Comparison of ENCODE assay signal across 18 cellular contexts in genomic region chr16:4586297-4586696, GRCh38. TPM values are rescaled to one million over a fixed set of nuclear protein-coding genes. Genes with fewer than 3 reads are reported as not detected.
DNase-seq lines count a peak whose midpoint lies in the region; TF ChIP-seq lines count a peak whose summit lies in the region.
"Had no signal": no experiment of that assay in that cellular context is flagged by ENCODE, and none has a peak within 500 bp of the region (broad histone marks: within the 10 kb centered on the region; RNA-seq: fewer than 3 reads in every experiment).

No MANE protein-coding gene starts in this region.

- H3K27ac ChIP-seq in mesenchymal stem cell (ENCODE audit: low read length, poor library complexity, severe bottlenecking) (no peak overlapping the region), mesendoderm (ENCODE audit: low read depth, low read length) (no peak overlapping the region)
- H3K27ac ChIP-seq: BLaER1 treated with 17β-estradiol and CSF1 and Interleukin-3, amounts not matched to agents 10 nM and 100 nM had no signal

- no peak overlapping the region for H4K5ac ChIP-seq in mesendoderm (ENCODE audit: low read length)

- no peaks in the 10 kb centered on the region for H3K79me1 ChIP-seq in mesenchymal stem cell (replicated peaks; ENCODE audit: low read length, poor library complexity, severe bottlenecking)
- H3K79me1 ChIP-seq in mesendoderm (ENCODE audit: low read length) = no peaks in the 10 kb centered on the region

- H2BK15ac ChIP-seq in mesenchymal stem cell (ENCODE audit: low read depth, poor library complexity, severe bottlenecking) = no peak overlapping the region
- no peak overlapping the region for H2BK15ac ChIP-seq in mesendoderm (replicated peaks; ENCODE audit: low read depth)

- H3K79me2 ChIP-seq in mesendoderm (ENCODE audit: control insufficient read depth, insufficient read depth, low read length) = no peaks in the 10 kb centered on the region

- 87% methylated on average over 7 of the region's 7 CpGs for WGBS in mesenchymal stem cell
- no CpG with 5 or more reads among the region's 7 CpGs for WGBS in mesendoderm (ENCODE audit: extremely low coverage, insufficient coverage, low lambda C conversion rate)

- no peak overlapping the region for H4K91ac ChIP-seq in mesenchymal stem cell (ENCODE audit: low read length)

- no peak for TF ChIP-seq CTCF in type B pancreatic cell (conservative IDR thresholded peaks at IDR 0.05)

- H3K23ac ChIP-seq in mesenchymal stem cell (ENCODE audit: low read length in 2 of 2) (no peak overlapping the region), mesendoderm (ENCODE audit: low read length) (no peak overlapping the region)

- peak overlapping the region; percentile 16 for H3K27ac Mint-ChIP-seq in type B pancreatic cell
- H3K27ac Mint-ChIP-seq: HFFc6 had no signal

- H3K4ac ChIP-seq in mesenchymal stem cell (ENCODE audit: low read depth in 1 of 2, low read length in 2 of 2) (no peak overlapping the region), mesendoderm (ENCODE audit: low read depth, low read length) (no peak overlapping the region)

- H3K4me1 Mint-ChIP-seq in type B pancreatic cell (ENCODE audit: unreplicated experiment) = no peaks in the 10 kb centered on the region

- no peaks in the 10 kb centered on the region for H3K9me3 Mint-ChIP-seq in type B pancreatic cell

- H4K8ac ChIP-seq in mesenchymal stem cell (ENCODE audit: low read length) (no peak overlapping the region), mesendoderm (ENCODE audit: low read depth, low read length) (no peak overlapping the region)

- H3K18ac ChIP-seq in mesenchymal stem cell (ENCODE audit: low read depth in 1 of 2, low read length in 2 of 2) = no peak overlapping the region
- no peak overlapping the region for H3K18ac ChIP-seq in mesendoderm (ENCODE audit: low read length)

- no peak overlapping the region for H3K14ac ChIP-seq in mesenchymal stem cell (ENCODE audit: low read length in 2 of 2)

- DNase-seq in NCI-H69 (lab: John Stamatoyannopoulos, UW) = peak; percentile 28
- no peak for DNase-seq in mesenchymal stem cell
- DNase-seq in type B pancreatic cell (ENCODE audit: extremely low spot score, unreplicated experiment) = no peak
- DNase-seq in mesendoderm = no peak
- DNase-seq in HCEC 1CT = no peak
- DNase-seq: Caco-2; CD4-positive, alpha-beta memory T cell; DMS 273 treated with DMSO at 0.1 percent for 48 hours; DMS79 treated with DMSO at 0.1 percent for 48 hours; HFFc6; NCI-H1092 treated with DMSO at 0.1 percent for 48 hours; NCI-H146; NCI-H2029; NCI-H2227 treated with DMSO at 0.1 percent for 48 hours; NCI-H510A treated with DMSO at 0.1 percent for 48 hours; NCI-H82 had no signal

- H3K36me3 Mint-ChIP-seq in type B pancreatic cell = no peaks in the 10 kb centered on the region
- H3K36me3 Mint-ChIP-seq: CD4-positive, alpha-beta memory T cell had no signal

- H3K9ac ChIP-seq in mesenchymal stem cell (ENCODE audit: low read length) (no peak overlapping the region), mesendoderm (ENCODE audit: low read length) (no peak overlapping the region)
- H3K9ac ChIP-seq: BLaER1 treated with 17β-estradiol and CSF1 and Interleukin-3, amounts not matched to agents 10 nM and 100 nM had no signal

- H3K36me3 ChIP-seq in mesenchymal stem cell (ENCODE audit: control insufficient read depth in 1 of 2, insufficient read depth in 2 of 2, low read depth in 1 of 2, low read length in 2 of 2) (no peaks in the 10 kb centered on the region), mesendoderm (ENCODE audit: control insufficient read depth, insufficient read depth, low read length) (no peaks in the 10 kb centered on the region)
- H3K36me3 ChIP-seq: BLaER1 treated with 17β-estradiol and CSF1 and Interleukin-3, amounts not matched to agents 10 nM and 100 nM had no signal

- no peak overlapping the region for H2AFZ ChIP-seq in mesenchymal stem cell (ENCODE audit: low read depth, low read length)

- H3K4me1 ChIP-seq in mesenchymal stem cell (ENCODE audit: control insufficient read depth, insufficient read depth, low read depth, low read length) = peaks cover 2% of the 10 kb centered on the region
- H3K4me1 ChIP-seq in mesendoderm (ENCODE audit: control insufficient read depth, low read depth, low read length) = no peaks in the 10 kb centered on the region
- H3K4me1 ChIP-seq: Caco-2 had no signal

- H3K4me2 ChIP-seq in mesenchymal stem cell (ENCODE audit: low read length, poor library complexity, severe bottlenecking) = no peak overlapping the region
- no peak overlapping the region for H3K4me2 ChIP-seq in mesendoderm (ENCODE audit: low read length)
- H3K4me2 ChIP-seq: BLaER1 treated with 17β-estradiol and CSF1 and Interleukin-3, amounts not matched to agents 10 nM and 100 nM had no signal

- H3K27me3 ChIP-seq in mesenchymal stem cell (ENCODE audit: control insufficient read depth in 1 of 2, insufficient read depth in 1 of 2, low read length in 2 of 2) (peaks cover 7 to 28% of the 10 kb centered on the region in 2 experiments), mesendoderm (ENCODE audit: insufficient read depth, low read length, poor library complexity) (no peaks in the 10 kb centered on the region)
- H3K27me3 ChIP-seq: BLaER1 treated with 17β-estradiol and CSF1 and Interleukin-3, amounts not matched to agents 10 nM and 100 nM had no signal

- H2BK120ac ChIP-seq in mesenchymal stem cell (ENCODE audit: low read depth, low read length) = no peak overlapping the region
- H2BK120ac ChIP-seq in mesendoderm (ENCODE audit: low read depth, low read length) = no peak overlapping the region

- H3K4me3 ChIP-seq in mesenchymal stem cell (ENCODE audit: insufficient read depth in 1 of 2, low read depth in 1 of 2, low read length in 2 of 2) = no peak overlapping the region
- no peak overlapping the region for H3K4me3 ChIP-seq in mesendoderm (ENCODE audit: low read length)
- H3K4me3 ChIP-seq: BLaER1 treated with 17β-estradiol and CSF1 and Interleukin-3, amounts not matched to agents 10 nM and 100 nM had no signal

- H3K4me3 Mint-ChIP-seq in type B pancreatic cell = no peak overlapping the region
- H3K4me3 Mint-ChIP-seq: CD4-positive, alpha-beta memory T cell; HFFc6 had no signal

- peaks cover 10% of the 10 kb centered on the region for H3K27me3 Mint-ChIP-seq in type B pancreatic cell

- H2AK5ac ChIP-seq in mesenchymal stem cell (ENCODE audit: low read length, severe bottlenecking) = peak overlapping the region; percentile 11
- H2AK5ac ChIP-seq in mesendoderm (ENCODE audit: low read length) = no peak overlapping the region

- H3K56ac ChIP-seq in mesendoderm (ENCODE audit: low read length) = no peak overlapping the region

- no peak overlapping the region for H2BK12ac ChIP-seq in mesenchymal stem cell (ENCODE audit: low read length in 2 of 2)

- H3K9me3 ChIP-seq in mesenchymal stem cell (ENCODE audit: control insufficient read depth, low read length) = peaks cover 13% of the 10 kb centered on the region
- H3K9me3 ChIP-seq: Caco-2 had no signal

- H2BK5ac ChIP-seq in mesenchymal stem cell (ENCODE audit: low read depth, low read length, poor library complexity, severe bottlenecking) (no peak overlapping the region), mesendoderm (ENCODE audit: low read length) (no peak overlapping the region)

RNA-seq across cellular contexts. Expression of gene UBALD1, which starts 28.4 kb away (rescaled TPM):
- 26.5 TPM for polyA plus RNA-seq in mesenchymal stem cell (2013, experiment 1 of 2)
- 25.7 TPM for polyA plus RNA-seq in mesenchymal stem cell (2013, experiment 2 of 2)
- total RNA-seq in type B pancreatic cell (ENCODE audit: low replicate concordance) = 49.2 and 85.9 TPM in 2 replicates
- 51.1 TPM for polyA plus RNA-seq in mesendoderm (2013, experiment 1 of 2)
- 52.2 TPM for polyA plus RNA-seq in mesendoderm (2013, experiment 2 of 2)

RNA-seq across cellular contexts. Expression of gene C16orf96, which starts 30.2 kb away (rescaled TPM):
- 0.01 TPM for polyA plus RNA-seq in mesenchymal stem cell (2013, experiment 1 of 2)
- polyA plus RNA-seq in mesenchymal stem cell (2013, experiment 2 of 2) = not detected
- 0.14 and 0.43 TPM in 2 replicates for total RNA-seq in type B pancreatic cell (ENCODE audit: low replicate concordance)
- 0.20 TPM for polyA plus RNA-seq in mesendoderm (2013, experiment 1 of 2)
- polyA plus RNA-seq in mesendoderm (2013, experiment 2 of 2) = 0.27 TPM
- total RNA-seq: H4, HFFc6 had no signal
- polyA plus RNA-seq: CD4-positive, alpha-beta memory T cell had no signal

RNA-seq across cellular contexts. Expression of gene MGRN1, which starts 38.3 kb away (rescaled TPM):
- 52.4 TPM for polyA plus RNA-seq in mesenchymal stem cell (2013, experiment 1 of 2)
- 48.7 TPM for polyA plus RNA-seq in mesenchymal stem cell (2013, experiment 2 of 2)
- 87.9 and 88.6 TPM in 2 replicates for total RNA-seq in type B pancreatic cell (ENCODE audit: low replicate concordance)
- polyA plus RNA-seq in mesendoderm (2013, experiment 1 of 2) = 43.1 TPM
- polyA plus RNA-seq in mesendoderm (2013, experiment 2 of 2) = 43.5 TPM

RNA-seq across cellular contexts. Expression of gene CDIP1, which starts 47.7 kb away (rescaled TPM):
- 27.5 TPM for polyA plus RNA-seq in mesenchymal stem cell (2013, experiment 1 of 2)
- 28.7 TPM for polyA plus RNA-seq in mesenchymal stem cell (2013, experiment 2 of 2)
- 19.2 and 41.3 TPM in 2 replicates for total RNA-seq in type B pancreatic cell (ENCODE audit: low replicate concordance)
- polyA plus RNA-seq in mesendoderm (2013, experiment 1 of 2) = 27.3 TPM
- polyA plus RNA-seq in mesendoderm (2013, experiment 2 of 2) = 28.1 TPM
